19 cellular contexts compared by ENCODE assay signal in genomic region chr12:80707126-80707829, GRCh38. TPM values are rescaled to one million over a fixed set of nuclear protein-coding genes. Genes with fewer than 3 reads are reported as not detected.
A peak's percentile ranks its signal among the peaks of the same experiment; 100 is the strongest.
DNase-seq lines count a peak whose midpoint lies in the region; ATAC-seq, FAIRE-seq and TF ChIP-seq lines count a peak whose summit lies in the region.
"Had no signal": no experiment of that assay in that cellular context is flagged by ENCODE, and none has a peak within 500 bp of the region (broad histone marks: within the 10 kb centered on the region; RNA-seq: fewer than 3 reads in every experiment).

Gene MYF6, plus strand, starts transcription at chr12:80707634. Its CDS starts 86 bp downstream, at chr12:80707720.

- H3K4me1 ChIP-seq in GM23338 (ENCODE audit: insufficient read depth) (peaks cover 56% of the 10 kb centered on the region), keratinocyte (ENCODE audit: control insufficient read depth, extremely low read depth, insufficient read depth, low read length) (peaks cover 9% of the 10 kb centered on the region), gastrocnemius medialis (peaks cover 7 to 22% of the 10 kb centered on the region in 2 donors)
- H3K4me1 ChIP-seq: upper lobe of right lung had no signal

- no peaks in the 10 kb centered on the region for H3K9me1 ChIP-seq in keratinocyte (ENCODE audit: control insufficient read depth, extremely low read depth, insufficient read depth, low read length)

- H4K20me1 ChIP-seq in GM23338 (replicated peaks; ENCODE audit: insufficient read depth), result peaks cover 9% of the 10 kb centered on the region; the same call in 1 of the 2 replicates
- H4K20me1 ChIP-seq in keratinocyte (ENCODE audit: control insufficient read depth, extremely low read depth, insufficient read depth, low read length), result no peaks in the 10 kb centered on the region

- DNase-seq in GM23338 (ENCODE audit: low spot score) (no peak), brain microvascular endothelial cell (no peak), keratinocyte (ENCODE audit: low read depth, low spot score) (no peak), gastrocnemius medialis (peak; percentile 62 to 72), KG1 (lab: John Stamatoyannopoulos, UW) (no peak), NCI-H2227 treated with DMSO at 0.1 percent for 48 hours (lab: John Stamatoyannopoulos, UW) (no peak)
- DNase-seq in activated CD4-positive, CD25-positive, alpha-beta regulatory T cell treated with anti-CD3 and anti-CD28 coated beads, Interleukin-2, amount 50 U/mL, for 72 hours, result no peak
- DNase-seq in naive thymus-derived CD8-positive, alpha-beta T cell, result no peak
- DNase-seq: activated CD8-positive, alpha-beta memory T cell treated with anti-CD3 and anti-CD28 coated beads, Interleukin-2, amount 10 ng/mL, durations not matched to agents 7 days and 5 days; activated naive CD4-positive, alpha-beta T cell; DND-41; midbrain; NCI-H1436; OCI-M1; stimulated activated CD4-positive, alpha-beta T cell treated with anti-CD3 and anti-CD28 coated beads, Interleukin-2, amount 100 ng/mL, for 48 hours; upper lobe of right lung; WERI-Rb-1 had no signal

- dilution Hi-C loops in keratinocyte (cut with MboI; ENCODE audit: extremely low pct_ligation_motif_present, low sequenced_read_pairs), result no loop called here

- peaks cover 7% of the 10 kb centered on the region; the same call in 1 of the 2 replicates for H3F3A ChIP-seq in GM23338 (replicated peaks; ENCODE audit: low read depth)

- no peak within 1 kb of the TSS for H3K27ac ChIP-seq in GM23338 (ENCODE audit: low read depth)
- H3K27ac ChIP-seq in brain microvascular endothelial cell, result no peak within 1 kb of the TSS
- H3K27ac ChIP-seq in keratinocyte (ENCODE audit: control insufficient read depth, insufficient read depth, low read length), result no peak within 1 kb of the TSS
- peak within 1 kb of the TSS; percentile 83 to 98 (median 92) for H3K27ac ChIP-seq in gastrocnemius medialis
- H3K27ac ChIP-seq: upper lobe of right lung, WERI-Rb-1 had no signal

- H3K4me3 ChIP-seq in GM23338 (peak within 1 kb of the TSS; percentile 50), brain microvascular endothelial cell (ENCODE audit: low read depth, low read length) (peak within 1 kb of the TSS; percentile 46), keratinocyte (ENCODE audit: control insufficient read depth in 2 of 3, extremely low read depth in 1 of 3, insufficient read depth in 2 of 3, low read depth in 1 of 3, low read length in 3 of 3) (no peak within 1 kb of the TSS), gastrocnemius medialis (peak within 1 kb of the TSS; percentile 59 to 91 (median 71))
- H3K4me3 ChIP-seq: K562, upper lobe of right lung had no signal

- no peaks in the 10 kb centered on the region for H3K36me3 Mint-ChIP-seq in GM23338 (ENCODE audit: low read depth)
- peaks cover 0 to 9% (median 0%) of the 10 kb centered on the region in 3 donors for H3K36me3 Mint-ChIP-seq in naive thymus-derived CD8-positive, alpha-beta T cell
- H3K36me3 Mint-ChIP-seq: activated CD8-positive, alpha-beta memory T cell treated with anti-CD3 and anti-CD28 coated beads, Interleukin-2, amount 10 ng/mL, durations not matched to agents 7 days and 5 days had no signal

- no peaks in the 10 kb centered on the region for H3K9me2 ChIP-seq in GM23338 (ENCODE audit: insufficient read depth)

- intact Hi-C loops in gastrocnemius medialis (cut with DNase I; ENCODE audit: low total_unique reads), result no loop called here

- H3K27me3 Mint-ChIP-seq in GM23338 (ENCODE audit: insufficient read depth, low read depth, poor library complexity), result peaks cover 70% of the 10 kb centered on the region
- peaks cover 12 to 49% (median 34%) of the 10 kb centered on the region in 5 donors for H3K27me3 Mint-ChIP-seq in naive thymus-derived CD8-positive, alpha-beta T cell

- TF ChIP-seq CTCF in GM23338 (conservative IDR thresholded peaks at IDR 0.05; ENCODE audit: low read depth in 2 of 2), result no peak
- no peak for TF ChIP-seq CTCF in brain microvascular endothelial cell (IDR thresholded peaks at IDR 0.05; ENCODE audit: low read depth, low read length, missing control alignments)
- TF ChIP-seq CTCF in keratinocyte (optimal IDR thresholded peaks at IDR 0.05 in 1 of 3, IDR thresholded peaks at IDR 0.05 in 1 of 3, conservative IDR thresholded peaks at IDR 0.05 in 1 of 3; ENCODE audit: extremely low read depth in 1 of 3, insufficient read depth in 2 of 3, low read length in 3 of 3), result no peak
- TF ChIP-seq CTCF in gastrocnemius medialis (IDR thresholded peaks at IDR 0.05 in 4 of 5, conservative IDR thresholded peaks at IDR 0.05 in 1 of 5), result no peak

- H3K79me2 ChIP-seq in GM23338 (replicated peaks; ENCODE audit: insufficient read depth) (no peaks in the 10 kb centered on the region), keratinocyte (ENCODE audit: control insufficient read depth, insufficient read depth, low read length) (no peaks in the 10 kb centered on the region)

- in situ Hi-C loops in brain microvascular endothelial cell (cut with HindIII; ENCODE audit: low pct_ligation_motif_present, low sequenced_read_pairs) (no loop called here), gastrocnemius medialis (cut with MboI; ENCODE audit: low sequenced_read_pairs in 4 of 4) (loop anchor here in 1 of 4 donors (10.0 kb wide), 1 partner anchor 72 kb away; no protein-coding TSS in a partner anchor)

- FAIRE-seq in keratinocyte (lab: Jason Lieb, UNC), result no peak
- FAIRE-seq: K562 had no signal

- H3K4me3 Mint-ChIP-seq in GM23338, result peak within 1 kb of the TSS; percentile 76
- no peak within 1 kb of the TSS for H3K4me3 Mint-ChIP-seq in naive thymus-derived CD8-positive, alpha-beta T cell
- H3K4me3 Mint-ChIP-seq: activated CD8-positive, alpha-beta memory T cell treated with anti-CD3 and anti-CD28 coated beads, Interleukin-2, amount 10 ng/mL, durations not matched to agents 7 days and 5 days had no signal

- POLR2A ChIA-PET in naive thymus-derived CD8-positive, alpha-beta T cell (lab: Charles Lee), result no interaction called here

- H3K9ac ChIP-seq in keratinocyte (ENCODE audit: control insufficient read depth, extremely low read depth, insufficient read depth, low read length), result no peak within 1 kb of the TSS

- no peaks in the 10 kb centered on the region for H3K36me3 ChIP-seq in GM23338 (ENCODE audit: insufficient read depth)
- no peaks in the 10 kb centered on the region for H3K36me3 ChIP-seq in brain microvascular endothelial cell (replicated peaks)
- no peaks in the 10 kb centered on the region for H3K36me3 ChIP-seq in keratinocyte (ENCODE audit: control insufficient read depth in 2 of 2, extremely low read depth in 1 of 2, insufficient read depth in 2 of 2, low read length in 2 of 2)
- H3K36me3 ChIP-seq in gastrocnemius medialis, result peaks cover 0 to 19% of the 10 kb centered on the region in 2 donors
- H3K36me3 ChIP-seq: upper lobe of right lung, WERI-Rb-1 had no signal

- peaks cover 52% of the 10 kb centered on the region for H3K4me1 Mint-ChIP-seq in GM23338
- H3K4me1 Mint-ChIP-seq in naive thymus-derived CD8-positive, alpha-beta T cell, result peaks cover 0 to 2% (median 0%) of the 10 kb centered on the region in 4 donors

- H3K27me3 ChIP-seq in GM23338 (ENCODE audit: insufficient read depth) (peaks cover 100% of the 10 kb centered on the region), brain microvascular endothelial cell (replicated peaks) (no peaks in the 10 kb centered on the region), keratinocyte (ENCODE audit: control insufficient read depth, extremely low read depth, insufficient read depth, low read length) (peaks cover 16% of the 10 kb centered on the region), gastrocnemius medialis (no peaks in the 10 kb centered on the region)

- H3K27ac Mint-ChIP-seq in GM23338, result no peak within 1 kb of the TSS
- no peak within 1 kb of the TSS for H3K27ac Mint-ChIP-seq in naive thymus-derived CD8-positive, alpha-beta T cell

- TF ChIP-seq POLR2A in gastrocnemius medialis (IDR thresholded peaks at IDR 0.05), result peak; percentile 85 to 96

- no peak for ATAC-seq in GM23338
- ATAC-seq in gastrocnemius medialis, result peak; percentile 67 to 69
- no peak for ATAC-seq in naive thymus-derived CD8-positive, alpha-beta T cell
- ATAC-seq: activated CD8-positive, alpha-beta memory T cell treated with anti-CD3 and anti-CD28 coated beads, Interleukin-2, amount 10 ng/mL, durations not matched to agents 7 days and 5 days; K562; upper lobe of right lung had no signal

- H3K9me3 Mint-ChIP-seq in GM23338, result no peaks in the 10 kb centered on the region
- H3K9me3 Mint-ChIP-seq in naive thymus-derived CD8-positive, alpha-beta T cell, result peaks cover 0 to 29% (median 4%) of the 10 kb centered on the region in 9 donors

- H2AFZ ChIP-seq in GM23338, result no peak within 1 kb of the TSS
- H2AFZ ChIP-seq in keratinocyte (ENCODE audit: control insufficient read depth, low read length), result no peak within 1 kb of the TSS

- no peaks in the 10 kb centered on the region for H3K9me3 ChIP-seq in keratinocyte (ENCODE audit: control insufficient read depth, low read depth, low read length)
- no peaks in the 10 kb centered on the region for H3K9me3 ChIP-seq in gastrocnemius medialis
- H3K9me3 ChIP-seq: upper lobe of right lung had no signal

- H3K4me2 ChIP-seq in GM23338, result peak within 1 kb of the TSS; percentile 90
- peak within 1 kb of the TSS; percentile 40 for H3K4me2 ChIP-seq in keratinocyte (ENCODE audit: control insufficient read depth, extremely low read depth, insufficient read depth, low read depth, low read length)

RNA-seq across cellular contexts. Expression of gene MYF6, which starts in this region (rescaled TPM):
- total RNA-seq in GM23338 (2014; rRNA removed; shearing (Covaris generic)), result not detected in 2 replicates
- polyA plus RNA-seq in GM23338 (2016; fragmentation: Nextera tagmentation; extraction: Ambion mirVana), result not detected in 2 replicates
- not detected in 3 replicates for polyA plus RNA-seq in keratinocyte
- not detected for polyA plus RNA-seq in keratinocyte (2011; ENCODE audit: low read depth)
- not detected in 2 replicates for polyA plus RNA-seq in keratinocyte (2011; cell fraction: cytosol; rRNA removed)
- polyA plus RNA-seq in keratinocyte (2011; cell fraction: nucleus; rRNA removed), result not detected in 2 replicates
- not detected in 2 replicates for polyA plus RNA-seq in keratinocyte (2012; ENCODE audit: low replicate concordance)
- polyA minus RNA-seq in keratinocyte, result not detected in 3 replicates
- not detected for polyA minus RNA-seq in keratinocyte (2011; cell fraction: cytosol; rRNA and poly(A)+ RNA removed)
- polyA minus RNA-seq in keratinocyte (2011; cell fraction: nucleus; rRNA and poly(A)+ RNA removed), result not detected in 2 replicates
- total RNA-seq in gastrocnemius medialis, result 1,000 to 10,000 TPM in 2 of 4 donors, 100 to 1,000 TPM in 2; 335 to 1,770 (median 962) TPM
- not detected for total RNA-seq in naive thymus-derived CD8-positive, alpha-beta T cell
- not detected for polyA plus RNA-seq in naive thymus-derived CD8-positive, alpha-beta T cell
- total RNA-seq: activated CD8-positive, alpha-beta memory T cell treated with anti-CD3 and anti-CD28 coated beads, Interleukin-2, amount 10 ng/mL, durations not matched to agents 7 days and 5 days; K562; NCI-H460; upper lobe of right lung had no signal
- polyA plus RNA-seq: K562 had no signal

Comparison
In these comparisons a context has a peak if more than half of its experiments do, and no peak if none do; other contexts are left out.
1. RNA of gene MYF6 (total RNA-seq): 335 to 1,770 TPM in gastrocnemius medialis; not detected in GM23338 and not detected in naive thymus-derived CD8-positive, alpha-beta T cell; every median in the first group is over 100 times any median in the second.
2. ATAC-seq: peak in gastrocnemius medialis (2 of 2); none in GM23338 (single experiment) and naive thymus-derived CD8-positive, alpha-beta T cell (0 of 2).
3. DNase-seq: peak in gastrocnemius medialis (2 of 2); none in GM23338 (single experiment), brain microvascular endothelial cell (single experiment), keratinocyte (single experiment), KG1 (single experiment), activated CD4-positive, CD25-positive, alpha-beta regulatory T cell treated with anti-CD3 and anti-CD28 coated beads, Interleukin-2, amount 50 U/mL, for 72 hours (single experiment), NCI-H2227 treated with DMSO at 0.1 percent for 48 hours (single experiment) and naive thymus-derived CD8-positive, alpha-beta T cell (0 of 10).
4. H3K27ac ChIP-seq: peak in gastrocnemius medialis (4 of 4); none in GM23338 (single experiment), brain microvascular endothelial cell (single experiment) and keratinocyte (single experiment).
5. H3K4me3 ChIP-seq: peak in GM23338 (single experiment), brain microvascular endothelial cell (single experiment) and gastrocnemius medialis (4 of 4); none in keratinocyte (0 of 3).